ENCODE assay signal across 11 cellular contexts in genomic region chr19:46955813-46956371, GRCh38.
DNase-seq lines count a peak whose midpoint lies in the region; ATAC-seq and TF ChIP-seq lines count a peak whose summit lies in the region.
"Had no signal": no experiment of that assay in that cellular context is flagged by ENCODE, and none has a peak within 500 bp of the region (broad histone marks: within the 10 kb centered on the region; RNA-seq: fewer than 3 reads in every experiment).

No MANE protein-coding gene starts in this region.

- peak overlapping the region; percentile 76 for H3K27ac ChIP-seq in VCaP
- H3K27ac ChIP-seq: uterus had no signal

- H3K36me3 Mint-ChIP-seq in immature natural killer cell, result peaks cover 4 to 10% (median 7%) of the 10 kb centered on the region in 3 donors

- ATAC-seq in sciatic nerve (no peak), omental fat pad (ENCODE audit: low FRiP score) (no peak)

- peak; percentile 14 for DNase-seq in stimulated activated CD4-positive, alpha-beta T cell treated with anti-CD3 and anti-CD28 coated beads, Interleukin-15, amount 100 ng/mL, for 24 hours
- DNase-seq in stimulated activated CD4-positive, alpha-beta T cell treated with anti-CD3 and anti-CD28 coated beads, Interleukin-2, amount 100 ng/mL, for 24 hours, result no peak
- DNase-seq in immature natural killer cell (no peak), SK-N-DZ (ENCODE audit: low spot score) (no peak), sciatic nerve (ENCODE audit: low spot score) (no peak), activated gamma-delta T cell (lab: John Stamatoyannopoulos, UW) (no peak), omental fat pad (ENCODE audit: low spot score) (no peak)
- DNase-seq: activated CD8-positive, alpha-beta memory T cell treated with anti-CD3 and anti-CD28 coated beads, Interleukin-2, amount 50 U/mL, for 48 hours; NCI-H1694; uterus had no signal

- H3K27me3 Mint-ChIP-seq in immature natural killer cell (ENCODE audit: low read depth in 3 of 3), result peaks cover 0 to 4% (median 3%) of the 10 kb centered on the region in 3 donors

- peak overlapping the region; percentile 91 to 97 (median 94) for H3K27ac Mint-ChIP-seq in immature natural killer cell

- intact Hi-C loops in sciatic nerve (cut with DNase I), result no loop called here

- peak overlapping the region; percentile 74 to 92 (median 85) for H3K4me3 Mint-ChIP-seq in immature natural killer cell

- TF ChIP-seq CTCF in VCaP (conservative IDR thresholded peaks at IDR 0.05), result no peak
- no peak for TF ChIP-seq CTCF in omental fat pad (IDR thresholded peaks at IDR 0.05)

- H3K9me3 Mint-ChIP-seq in immature natural killer cell, result no peaks in the 10 kb centered on the region

- peaks cover 75 to 78% of the 10 kb centered on the region in 2 donors for H3K4me1 Mint-ChIP-seq in immature natural killer cell
